1 cellular context compared by ENCODE assay signal in genomic region chr3:182393151-182393550, GRCh38.
TF ChIP-seq lines count a peak whose summit lies in the region.

No MANE protein-coding gene starts in this region.

TF ChIP-seq in GM23338, 12 proteins besides CTCF, POLR2A, EP300 and RAD21 (continued from another document):
- TF ChIP-seq ETS1 (IDR thresholded peaks at IDR 0.05), result no peak
- TF ChIP-seq CREB1 (CRISPR knock-in tag; IDR thresholded peaks at IDR 0.05; ENCODE audit: low read depth), result no peak
